8 cellular contexts compared by ENCODE assay signal in genomic region chr3:113019182-113020137, GRCh38. TPM values are rescaled to one million over a fixed set of nuclear protein-coding genes. Genes with fewer than 3 reads are reported as not detected.
DNase-seq lines count a peak whose midpoint lies in the region; ATAC-seq, FAIRE-seq and TF ChIP-seq lines count a peak whose summit lies in the region.

No MANE protein-coding gene starts in this region.

- H3K4me2 ChIP-seq in mesendoderm (ENCODE audit: low read length): peak overlapping the region; percentile 94

- H3K36me3 Mint-ChIP-seq in Caco-2 (ENCODE audit: insufficient read depth, unreplicated experiment): peaks cover 19% of the 10 kb centered on the region
- H3K36me3 Mint-ChIP-seq in endodermal cell (ENCODE audit: low read depth): peaks cover 21% of the 10 kb centered on the region

- H3K4me3 Mint-ChIP-seq in Caco-2 (ENCODE audit: unreplicated experiment) (peak overlapping the region; percentile 96), endodermal cell (peak overlapping the region; percentile 95)

- DNase-seq in Caco-2: peak; percentile 89 to 93
- peak; percentile 93 for DNase-seq in HTR-8/SVneo (ENCODE audit: insufficient read length, low spot score)
- DNase-seq in NOMO-1 treated with DMSO at 0.1 percent for 48 hours (lab: John Stamatoyannopoulos, UW; ENCODE audit: unreplicated experiment): peak; percentile 82
- peak; percentile 49 for DNase-seq in activated CD8-positive, alpha-beta memory T cell treated with anti-CD3 and anti-CD28 coated beads, Interleukin-2, amount 50 U/mL, for 1 hour (ENCODE audit: extremely low read depth)
- peak; percentile 94 for DNase-seq in endodermal cell
- peak; percentile 97 for DNase-seq in mesendoderm
- peak; percentile 83 for DNase-seq in stimulated activated CD8-positive, alpha-beta memory T cell treated with anti-CD3 and anti-CD28 coated beads, Interleukin-12 subunit alpha, Interleukin-12 subunit beta, amount 100 ng/mL, for 4 hours (ENCODE audit: low read depth)

- H3K9me3 ChIP-seq in Caco-2: no peaks in the 10 kb centered on the region
- no peaks in the 10 kb centered on the region for H3K9me3 ChIP-seq in endodermal cell (ENCODE audit: control insufficient read depth, low read length)

- no peak overlapping the region for H2BK15ac ChIP-seq in mesendoderm (replicated peaks; ENCODE audit: low read depth)

- H3K23ac ChIP-seq in mesendoderm (ENCODE audit: low read length): peak overlapping the region; percentile 29

- FAIRE-seq in HTR-8/SVneo (lab: Jason Lieb, UNC): peak; percentile 36

- H3K4me3 ChIP-seq in Caco-2 (ENCODE audit: low read depth, low read length) (peak overlapping the region; percentile 94), endodermal cell (ENCODE audit: low read length) (peak overlapping the region; percentile 100), mesendoderm (ENCODE audit: low read length) (peak overlapping the region; percentile 91)

- H3K56ac ChIP-seq in mesendoderm (ENCODE audit: low read length): peak overlapping the region; percentile 99

- H3K4me1 Mint-ChIP-seq in Caco-2 (ENCODE audit: low read depth, unreplicated experiment): peaks cover 7% of the 10 kb centered on the region
- peaks cover 13% of the 10 kb centered on the region for H3K4me1 Mint-ChIP-seq in endodermal cell

- H3K27ac ChIP-seq in endodermal cell (ENCODE audit: low read depth, low read length) (peak overlapping the region; percentile 92), mesendoderm (ENCODE audit: low read depth, low read length) (peak overlapping the region; percentile 97)

- H3K27ac Mint-ChIP-seq in Caco-2 (ENCODE audit: unreplicated experiment) (peak overlapping the region; percentile 93), endodermal cell (peak overlapping the region; percentile 97)

- peak overlapping the region; percentile 25 for H3K18ac ChIP-seq in mesendoderm (ENCODE audit: low read length)

- intact Hi-C loops in Caco-2 (cut with micrococcal nuclease; ENCODE audit: unreplicated experiment): loop anchor here (1.0 kb wide), 1 partner anchor 29 kb away; the partner anchor contains the start of gene GTPBP8

- no peak overlapping the region for H2AK5ac ChIP-seq in mesendoderm (ENCODE audit: low read length)

- H2BK5ac ChIP-seq in mesendoderm (ENCODE audit: low read length): no peak overlapping the region

- TF ChIP-seq CTCF in Caco-2 (IDR thresholded peaks at IDR 0.05; ENCODE audit: insufficient read depth in 1 of 2, low read depth in 1 of 2, low read length in 1 of 2, severe bottlenecking in 1 of 2, unreplicated experiment in 1 of 2): no peak
- no peak for TF ChIP-seq CTCF in endodermal cell (conservative IDR thresholded peaks at IDR 0.05)

- peaks cover 11% of the 10 kb centered on the region for H3K79me1 ChIP-seq in mesendoderm (ENCODE audit: low read length)

- CTCF ChIA-PET in Caco-2 (lab: Charles Lee): interaction anchor here (0.7 to 1.5 kb wide), 2 partner anchors 14 to 16 kb away, joined by 5 to 7 read pairs; no protein-coding TSS in a partner anchor

- H3K27me3 Mint-ChIP-seq in Caco-2 (ENCODE audit: insufficient read depth, unreplicated experiment) (no peaks in the 10 kb centered on the region), endodermal cell (ENCODE audit: insufficient read depth) (no peaks in the 10 kb centered on the region)

- H4K8ac ChIP-seq in mesendoderm (ENCODE audit: low read depth, low read length): peak overlapping the region; percentile 98

- WGBS in endodermal cell (ENCODE audit: insufficient coverage in 1 of 2, insufficient read length in 1 of 2), 2 experiments: 6 to 79% methylated on average over 5 to 63 of the region's 63 CpGs
- no CpG with 5 or more reads among the region's 63 CpGs for WGBS in mesendoderm (ENCODE audit: extremely low coverage, insufficient coverage, low lambda C conversion rate)

- H3K27me3 ChIP-seq in Caco-2 (replicated peaks; ENCODE audit: control insufficient read depth, insufficient read depth, low read length): no peaks in the 10 kb centered on the region
- H3K27me3 ChIP-seq in endodermal cell (ENCODE audit: control insufficient read depth, insufficient read depth, low read length, poor library complexity, severe bottlenecking): no peaks in the 10 kb centered on the region
- no peaks in the 10 kb centered on the region for H3K27me3 ChIP-seq in mesendoderm (ENCODE audit: insufficient read depth, low read length, poor library complexity)

- H3K36me3 ChIP-seq in Caco-2 (ENCODE audit: control insufficient read depth, insufficient read depth, low read length) (no peaks in the 10 kb centered on the region; the same call in 1 of the 2 replicates), endodermal cell (ENCODE audit: control insufficient read depth, insufficient read depth, low read length) (peaks cover 29% of the 10 kb centered on the region), mesendoderm (ENCODE audit: control insufficient read depth, insufficient read depth, low read length) (peaks cover 3% of the 10 kb centered on the region)

- H3K4me1 ChIP-seq in Caco-2 (0 out of 2 replicates have a peak, but pooled peaks cover 4% of the 10 kb centered on the region), endodermal cell (ENCODE audit: control insufficient read depth, insufficient read depth, low read length) (peaks cover 4% of the 10 kb centered on the region), mesendoderm (ENCODE audit: control insufficient read depth, low read depth, low read length) (peaks cover 2% of the 10 kb centered on the region)

- no peaks in the 10 kb centered on the region for H3K9me3 Mint-ChIP-seq in Caco-2 (ENCODE audit: unreplicated experiment)
- no peaks in the 10 kb centered on the region for H3K9me3 Mint-ChIP-seq in endodermal cell

- no peak overlapping the region for H2BK120ac ChIP-seq in mesendoderm (ENCODE audit: low read depth, low read length)

- POLR2A ChIA-PET in Caco-2 (lab: Charles Lee): interaction anchor here (0.6 to 1.4 kb wide), 5 partner anchors 10 to 372 kb away, joined by 4 to 13 read pairs (median 6); partner anchors contain the start of gene GTPBP8

- TSS peak; percentile 67 for BruUV-seq in Caco-2 (replicated peaks; lab: Mats Ljungman, UMichigan)

- peaks cover 29% of the 10 kb centered on the region for H3K79me2 ChIP-seq in mesendoderm (ENCODE audit: control insufficient read depth, insufficient read depth, low read length)

- H3K4ac ChIP-seq in mesendoderm (ENCODE audit: low read depth, low read length): no peak overlapping the region

- peak overlapping the region; percentile 62 for H4K5ac ChIP-seq in mesendoderm (ENCODE audit: low read length)

- H3K9ac ChIP-seq in endodermal cell (ENCODE audit: extremely low read depth, low read length, poor library complexity, severe bottlenecking): peak overlapping the region; percentile 92
- H3K9ac ChIP-seq in mesendoderm (ENCODE audit: low read length): peak overlapping the region; percentile 96

- peak; percentile 91 for ATAC-seq in GM21381 (IDR thresholded peaks at IDR 0.05; ENCODE audit: unreplicated experiment)

RNA-seq across cellular contexts. Expression of gene GTPBP8, which starts 28.7 kb away (rescaled TPM):
- 18.3 and 19.5 TPM in 2 replicates for total RNA-seq in Caco-2 (2022)
- total RNA-seq in endodermal cell: 10 to 100 TPM; 23.9 to 35.5 TPM
- polyA plus RNA-seq in endodermal cell (2013, experiment 1 of 2): 28.6 TPM
- polyA plus RNA-seq in endodermal cell (2013, experiment 2 of 2): 27.7 TPM
- polyA plus RNA-seq in mesendoderm (2013, experiment 1 of 2): 51.0 TPM
- polyA plus RNA-seq in mesendoderm (2013, experiment 2 of 2): 50.7 TPM

RNA-seq across cellular contexts. Expression of gene CD200R1, which starts 44.6 kb away (rescaled TPM):
- 0.11 and 0.28 TPM in 2 replicates for total RNA-seq in Caco-2 (2022)
- 1 to 10 TPM in 1 of 2 donors, not detected in 1; 1.1 TPM for total RNA-seq in endodermal cell
- 0.11 TPM for polyA plus RNA-seq in endodermal cell (2013, experiment 1 of 2)
- not detected for polyA plus RNA-seq in endodermal cell (2013, experiment 2 of 2)
- polyA plus RNA-seq in mesendoderm (2013, experiment 1 of 2): 0.07 TPM
- polyA plus RNA-seq in mesendoderm (2013, experiment 2 of 2): 0.07 TPM

Comparison
In these comparisons a context has a peak if more than half of its experiments do, and no peak if none do; other contexts are left out.
1. Peak in every context shown above with its lines: DNase-seq, ATAC-seq, H3K4me3 ChIP-seq and H3K27ac ChIP-seq.